ENCODE assay signal across 18 cellular contexts in genomic region chr12:11108862-11109261, GRCh38. TPM values are rescaled to one million over a fixed set of nuclear protein-coding genes. Genes with fewer than 3 reads are reported as not detected.
"Had no signal": no experiment of that assay in that cellular context is flagged by ENCODE, and none has a peak within 500 bp of the region (broad histone marks: within the 10 kb centered on the region; RNA-seq: fewer than 3 reads in every experiment).

No MANE protein-coding gene starts in this region.

- DNase-seq: activated CD4-positive, alpha-beta T cell treated with anti-CD3 and anti-CD28 coated beads for 1 hour; activated CD4-positive, alpha-beta T cell treated with anti-CD3 and anti-CD28 coated beads, Interleukin-2, amount 50 U/mL, for 48 hours; activated CD8-positive, alpha-beta memory T cell treated with anti-CD3 and anti-CD28 coated beads, Interleukin-2, amount 50 U/mL, for 4 hours; activated effector memory CD4-positive, alpha-beta T cell treated with anti-CD3 and anti-CD28 coated beads, Interleukin-2, amount 50 U/mL, for 16 hours; activated T-cell treated with anti-CD3 and anti-CD28 coated beads, Interleukin-2, amount 50 U/mL, for 48 hours; amniotic stem cell; mesenchymal stem cell; right lobe of liver; small intestine; stimulated activated CD4-positive, alpha-beta T cell treated with anti-CD3 and anti-CD28 coated beads, Interleukin-15, amount 100 ng/mL, for 24 hours; stimulated activated CD4-positive, alpha-beta T cell treated with anti-CD3 and anti-CD28 coated beads, Interleukin-2, amount 100 ng/mL, for 48 hours; T1000; upper lobe of right lung had no signal

- H3K4me3 ChIP-seq: cardiac muscle cell, right lobe of liver, upper lobe of right lung had no signal

- H3K36me3 ChIP-seq: cardiac muscle cell, right lobe of liver, upper lobe of right lung had no signal

- H3K27ac ChIP-seq: cardiac muscle cell, parathyroid adenoma, right lobe of liver, upper lobe of right lung, VCaP had no signal

- H3K4me3 Mint-ChIP-seq: nephron had no signal

- H3K4me1 ChIP-seq: parathyroid adenoma, upper lobe of right lung had no signal

- H3K4me1 Mint-ChIP-seq: nephron had no signal

- H3K27ac Mint-ChIP-seq: nephron had no signal

- H3K9me3 ChIP-seq: right lobe of liver, upper lobe of right lung had no signal

- H3K27me3 ChIP-seq: cardiac muscle cell, right lobe of liver, upper lobe of right lung had no signal

- ATAC-seq: activated naive CD4-positive, alpha-beta T cell treated with anti-CD3 and anti-CD28 coated beads, Interleukin-2, amount 50 U/mL, for 72 hours; right lobe of liver; upper lobe of right lung had no signal

RNA-seq across cellular contexts. Expression of gene TAS2R43, which starts 16.7 kb away (rescaled TPM):
- total RNA-seq: upper lobe of right lung had no signal

RNA-seq across cellular contexts. Expression of gene TAS2R46, which starts 46.8 kb away (rescaled TPM):
- polyA plus RNA-seq: small intestine had no signal
